Comparison of ENCODE assay signal across 28 cellular contexts in the genomic region with DNA sequence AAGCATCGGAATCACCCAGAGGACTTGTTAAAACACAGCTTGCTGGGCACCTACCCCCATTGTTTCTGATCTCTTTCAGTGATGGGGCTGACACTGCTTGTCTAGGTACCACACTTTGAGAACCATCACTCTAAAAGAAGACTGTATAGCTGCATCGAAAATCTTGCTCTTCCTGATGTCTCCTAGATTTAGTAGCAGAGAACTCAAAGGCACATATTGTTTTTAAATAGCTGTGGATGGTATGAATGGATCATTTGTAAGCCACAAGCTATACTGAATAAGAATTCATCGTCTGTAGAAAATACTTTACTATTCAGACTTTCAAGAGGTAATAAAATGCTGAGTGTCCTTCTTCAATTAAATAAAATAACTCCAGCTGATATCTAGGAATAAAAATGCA.
DNase-seq lines count a peak whose midpoint lies in the region; FAIRE-seq and TF ChIP-seq lines count a peak whose summit lies in the region.
"Had no signal": no experiment of that assay in that cellular context is flagged by ENCODE, and none has a peak within 500 bp of the region (broad histone marks: within the 10 kb centered on the region; RNA-seq: fewer than 3 reads in every experiment).

No MANE protein-coding gene starts in this region.

- TF ChIP-seq POLR2A in breast epithelium (IDR thresholded peaks at IDR 0.05) = no peak

- TF ChIP-seq CTCF in mammary epithelial cell (conservative IDR thresholded peaks at IDR 0.05 in 1 of 2, IDR thresholded peaks at IDR 0.05 in 1 of 2; ENCODE audit: extremely low read depth in 1 of 2, insufficient read depth in 1 of 2, low read depth in 1 of 2, low read length in 2 of 2) (no peak), breast epithelium (IDR thresholded peaks at IDR 0.05) (no peak), PC-9 (conservative IDR thresholded peaks at IDR 0.05) (no peak), D721Med (IDR thresholded peaks at IDR 0.05; ENCODE audit: insufficient read depth, missing control alignments) (no peak)

- WGBS in mammary epithelial cell (ENCODE audit: low coverage, missing lambda C conversion rate) = 54% methylated on average over 3 of the region's 3 CpGs

- H3K27me3 ChIP-seq in mammary epithelial cell (ENCODE audit: insufficient read depth, low read length) (no peaks in the 10 kb centered on the region), breast epithelium (no peaks in the 10 kb centered on the region), PC-9 (ENCODE audit: insufficient read depth, low read depth) (no peaks in the 10 kb centered on the region)
- H3K27me3 ChIP-seq: BE2C, BLaER1 had no signal

- H4K20me1 ChIP-seq in mammary epithelial cell (ENCODE audit: insufficient read depth, low read length) (no peaks in the 10 kb centered on the region), PC-9 (ENCODE audit: insufficient read depth) (no peaks in the 10 kb centered on the region)
- H4K20me1 ChIP-seq: BLaER1 had no signal

- H2AFZ ChIP-seq in mammary epithelial cell (ENCODE audit: low read depth, low read length) = peak overlapping the region; percentile 39
- peak overlapping the region; percentile 56; the same call in 1 of the 2 replicates for H2AFZ ChIP-seq in PC-9

- BruUV-seq in mammary epithelial cell (replicated peaks; lab: Mats Ljungman, UMichigan) (no TSS peak), PC-9 (replicated peaks; lab: Mats Ljungman, UMichigan) (no TSS peak)

- POLR2A ChIA-PET in PC-9 (lab: Charles Lee; ENCODE audit: unreplicated experiment) = no interaction called here

- dilution Hi-C loops in mammary epithelial cell (cut with HindIII; ENCODE audit: low sequenced_read_pairs) = no loop called here

- H3K36me3 ChIP-seq in mammary epithelial cell (ENCODE audit: insufficient read depth, low read length) (no peaks in the 10 kb centered on the region), breast epithelium (no peaks in the 10 kb centered on the region), PC-9 (ENCODE audit: low read depth) (no peaks in the 10 kb centered on the region)
- H3K36me3 ChIP-seq: BE2C, BLaER1 had no signal

- no peaks in the 10 kb centered on the region for H3K9me2 ChIP-seq in PC-9 (ENCODE audit: insufficient read depth)

- in situ Hi-C loops in mammary epithelial cell (cut with MboI; ENCODE audit: low sequenced_read_pairs in 2 of 2) = no loop called here

- CTCF ChIA-PET in mammary epithelial cell (lab: Charles Lee; ENCODE audit: low non-redundant PET) (interaction anchor here (0.6 kb wide), 1 partner anchor 1547 kb away, joined by 3 read pairs; no protein-coding TSS in a partner anchor), PC-9 (lab: Charles Lee) (no interaction called here)

- no peak overlapping the region for H3K9ac ChIP-seq in mammary epithelial cell (ENCODE audit: insufficient read depth, low read length)
- H3K9ac ChIP-seq: BLaER1 had no signal

- H3K9me3 ChIP-seq in mammary epithelial cell (replicated peaks; ENCODE audit: insufficient read depth, low read length) = no peaks in the 10 kb centered on the region
- H3K9me3 ChIP-seq in breast epithelium = no peaks in the 10 kb centered on the region
- peaks cover 6% of the 10 kb centered on the region; the same call in 1 of the 2 replicates for H3K9me3 ChIP-seq in PC-9 (ENCODE audit: insufficient read depth, low read depth)
- H3K9me3 ChIP-seq: BE2C, BLaER1, Caco-2 had no signal

- no peaks in the 10 kb centered on the region for H3K79me2 ChIP-seq in mammary epithelial cell (ENCODE audit: insufficient read depth, low read length)
- no peaks in the 10 kb centered on the region for H3K79me2 ChIP-seq in PC-9 (ENCODE audit: low read depth)

- H3K4me1 ChIP-seq in mammary epithelial cell (ENCODE audit: insufficient read depth, low read length) = no peaks in the 10 kb centered on the region
- no peaks in the 10 kb centered on the region for H3K4me1 ChIP-seq in breast epithelium
- H3K4me1 ChIP-seq in PC-9 (replicated peaks; ENCODE audit: insufficient read depth) = no peaks in the 10 kb centered on the region
- H3K4me1 ChIP-seq: BE2C, Caco-2 had no signal

- H3K4me2 ChIP-seq in mammary epithelial cell (ENCODE audit: insufficient read depth, low read depth, low read length) (no peak overlapping the region), PC-9 (no peak overlapping the region)
- H3K4me2 ChIP-seq: BLaER1 had no signal

- H3F3A ChIP-seq in PC-9 (ENCODE audit: insufficient read depth, low read depth) = no peaks in the 10 kb centered on the region

- intact Hi-C loops in mammary epithelial cell (cut with micrococcal nuclease) (no loop called here), breast epithelium (cut with DNase I; ENCODE audit: low total_unique reads) (no loop called here), PC-9 (cut with micrococcal nuclease; ENCODE audit: unreplicated experiment) (no loop called here)

- H3K4me3 ChIP-seq in mammary epithelial cell (replicated peaks in 1 of 3; ENCODE audit: insufficient read depth in 1 of 3, low read depth in 2 of 3, low read length in 3 of 3) = no peak overlapping the region
- H3K4me3 ChIP-seq in breast epithelium = no peak overlapping the region
- H3K4me3 ChIP-seq in PC-9 = no peak overlapping the region
- H3K4me3 ChIP-seq: BLaER1, GM12878 had no signal

- DNase-seq in mammary epithelial cell (no peak), breast epithelium (ENCODE audit: low spot score in 2 of 2) (no peak), PC-9 (no peak), epidermal melanocyte (ENCODE audit: insufficient read length, low spot score) (peak; percentile 56), NCI-H1417 treated with DMSO at 0.1 percent for 48 hours (lab: John Stamatoyannopoulos, UW) (no peak), D721Med (ENCODE audit: insufficient read length, low spot score) (no peak), OCI-M2 (lab: John Stamatoyannopoulos, UW; ENCODE audit: unreplicated experiment) (no peak)
- DNase-seq: 8988T; ACHN; BE2C; C1 segment of cervical spinal cord; Caco-2; Calu3; CD4-positive, alpha-beta memory T cell; CD4-positive, CD25-positive, alpha-beta regulatory T cell; CD8-positive, alpha-beta memory T cell; DMS 273 treated with DMSO at 0.1 percent for 48 hours; DMS153; DMS53; DMS79; DND-41; EL; GDM1 had no signal

- FAIRE-seq in D721Med (lab: Jason Lieb, UNC) = no peak
- FAIRE-seq: A204.1, GM12878, GM12892, GM18507 had no signal

- H3K27ac ChIP-seq in mammary epithelial cell (ENCODE audit: insufficient read depth, low read depth, low read length) (no peak overlapping the region), breast epithelium (no peak overlapping the region), PC-9 (no peak overlapping the region)
- H3K27ac ChIP-seq: BLaER1 had no signal
